Comparison of ENCODE assay signal across 10 cellular contexts in the genomic region with DNA sequence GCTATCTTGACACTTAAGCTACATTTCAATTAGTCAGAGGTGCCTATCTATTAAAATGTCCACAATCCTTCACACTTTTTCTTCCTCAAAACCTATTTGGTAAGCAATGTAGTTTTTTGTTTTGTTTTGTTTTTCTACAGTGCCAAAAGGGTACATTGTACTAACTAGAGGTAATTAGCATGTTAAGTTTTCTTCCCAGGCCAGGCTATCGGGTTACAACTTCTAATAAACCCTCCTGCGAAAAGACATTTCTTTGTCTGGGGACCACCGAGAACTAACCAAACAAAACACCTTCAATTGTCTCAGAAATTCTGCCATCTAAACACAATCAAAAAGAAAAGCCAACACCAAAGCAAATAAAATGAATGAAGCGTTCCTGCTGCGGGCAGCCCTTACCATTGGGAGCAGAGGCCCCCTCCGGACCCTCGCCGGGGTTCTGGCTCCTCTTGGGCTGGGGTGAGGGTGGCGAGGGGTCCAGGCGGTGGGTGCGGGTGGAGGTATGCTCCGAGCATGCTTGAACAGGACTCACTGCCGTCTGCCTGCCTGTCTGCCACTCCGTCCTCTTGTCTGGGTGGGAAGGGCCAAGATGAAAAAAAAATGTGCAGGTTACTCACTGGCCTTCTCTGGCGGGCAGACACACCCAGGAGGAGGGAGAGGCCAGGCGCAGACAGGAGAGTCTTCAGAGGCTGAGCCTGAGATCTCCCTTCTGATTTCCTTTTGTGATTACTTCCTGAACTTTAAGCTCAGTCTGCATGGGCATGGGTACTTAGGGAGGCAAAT.
A peak's percentile ranks its signal among the peaks of the same experiment; 100 is the strongest.
DNase-seq lines count a peak whose midpoint lies in the region; ATAC-seq and TF ChIP-seq lines count a peak whose summit lies in the region.
"Had no signal": no experiment of that assay in that cellular context is flagged by ENCODE, and none has a peak within 500 bp of the region (broad histone marks: within the 10 kb centered on the region; RNA-seq: fewer than 3 reads in every experiment).

No MANE protein-coding gene starts in this region.

- H3K4me3 ChIP-seq in H7 (ENCODE audit: insufficient read depth, low read depth, low read length): peak overlapping the region; percentile 25
- peak overlapping the region; percentile 69 for H3K4me3 ChIP-seq in retinal pigment epithelial cell (ENCODE audit: low read length)
- no peak overlapping the region for H3K4me3 ChIP-seq in A673 (ENCODE audit: low read depth, low read length, poor library complexity, severe bottlenecking)

- H3K9me3 Mint-ChIP-seq in stimulated activated naive B cell treated with anti-CD40 and anti-IgM and Interleukin-4, amounts not matched to agents 10 μg/mL and 1 μg/mL and 100 μg/mL, for 72 hours: no peaks in the 10 kb centered on the region
- H3K9me3 Mint-ChIP-seq in stimulated activated naive CD8-positive, alpha-beta T cell treated with anti-CD3 and anti-CD28 coated beads, Interleukin-15, amount 100 ng/mL, for 72 hours: peaks cover 0 to 4% of the 10 kb centered on the region in 2 donors
- H3K9me3 Mint-ChIP-seq: activated T-cell treated with anti-CD3 and anti-CD28 coated beads, Interleukin-2, amount 50 U/mL, for 24 hours had no signal

- no peak overlapping the region for H3K4me3 Mint-ChIP-seq in stimulated activated naive B cell treated with anti-CD40 and anti-IgM and Interleukin-4, amounts not matched to agents 10 μg/mL and 1 μg/mL and 100 μg/mL, for 72 hours
- no peak overlapping the region for H3K4me3 Mint-ChIP-seq in stimulated activated naive CD8-positive, alpha-beta T cell treated with anti-CD3 and anti-CD28 coated beads, Interleukin-15, amount 100 ng/mL, for 72 hours
- H3K4me3 Mint-ChIP-seq: activated T-cell treated with anti-CD3 and anti-CD28 coated beads, Interleukin-2, amount 50 U/mL, for 24 hours had no signal

- CTCF ChIA-PET in A673 (lab: Charles Lee): no interaction called here

- peak; percentile 74 for DNase-seq in H7
- peak; percentile 89 for DNase-seq in NCI-H748 treated with DMSO at 0.1 percent for 48 hours (lab: John Stamatoyannopoulos, UW)
- DNase-seq in retinal pigment epithelial cell (ENCODE audit: low read depth): peak; percentile 59
- DNase-seq in stimulated activated naive B cell treated with anti-CD40 and anti-IgM and Interleukin-4, amounts not matched to agents 10 μg/mL and 1 μg/mL and 100 μg/mL, for 72 hours: no peak
- no peak for DNase-seq in stimulated activated naive CD8-positive, alpha-beta T cell treated with anti-CD3 and anti-CD28 coated beads, Interleukin-15, amount 100 ng/mL, for 72 hours
- no peak for DNase-seq in A673 (ENCODE audit: low spot score)
- DNase-seq: activated T-cell treated with anti-CD3 and anti-CD28 coated beads, Interleukin-2, amount 50 U/mL, for 24 hours; stimulated activated CD4-positive, alpha-beta T cell treated with anti-CD3 and anti-CD28 coated beads, Interleukin-12 subunit alpha, Interleukin-12 subunit beta, amount 100 ng/mL, for 4 hours had no signal

- H3K36me3 ChIP-seq in H7 (replicated peaks; ENCODE audit: control insufficient read depth, insufficient read depth, low read length) (no peaks in the 10 kb centered on the region), A673 (ENCODE audit: insufficient read depth, low read length, poor library complexity, severe bottlenecking) (no peaks in the 10 kb centered on the region)

- intact Hi-C loops in A673 (cut with micrococcal nuclease; ENCODE audit: unreplicated experiment): no loop called here

- peaks cover 0 to 6% of the 10 kb centered on the region in 2 donors for H3K27me3 Mint-ChIP-seq in stimulated activated naive B cell treated with anti-CD40 and anti-IgM and Interleukin-4, amounts not matched to agents 10 μg/mL and 1 μg/mL and 100 μg/mL, for 72 hours
- H3K27me3 Mint-ChIP-seq in stimulated activated naive CD8-positive, alpha-beta T cell treated with anti-CD3 and anti-CD28 coated beads, Interleukin-15, amount 100 ng/mL, for 72 hours: peaks cover 8% of the 10 kb centered on the region

- H3K27ac ChIP-seq in A673 (ENCODE audit: low read depth, low read length, poor library complexity, severe bottlenecking): no peak overlapping the region

- H3K9me3 ChIP-seq in A673 (ENCODE audit: low read depth, low read length, poor library complexity, severe bottlenecking): no peaks in the 10 kb centered on the region

- BruUV-seq in A673 (replicated peaks; lab: Mats Ljungman, UMichigan): no TSS peak

- POLR2A ChIA-PET in A673 (lab: Charles Lee; ENCODE audit: low non-redundant PET): no interaction called here

- no peaks in the 10 kb centered on the region for H3K4me1 ChIP-seq in A673 (ENCODE audit: insufficient read depth, low read length, poor library complexity, severe bottlenecking)

- no peaks in the 10 kb centered on the region for H3K36me3 Mint-ChIP-seq in stimulated activated naive B cell treated with anti-CD40 and anti-IgM and Interleukin-4, amounts not matched to agents 10 μg/mL and 1 μg/mL and 100 μg/mL, for 72 hours

- H3K27me3 ChIP-seq in H7 (ENCODE audit: control insufficient read depth, insufficient read depth, low read length) (no peaks in the 10 kb centered on the region), A673 (replicated peaks; ENCODE audit: insufficient read depth, low read depth, low read length, poor library complexity) (no peaks in the 10 kb centered on the region)

- no peaks in the 10 kb centered on the region for H3K4me1 Mint-ChIP-seq in stimulated activated naive B cell treated with anti-CD40 and anti-IgM and Interleukin-4, amounts not matched to agents 10 μg/mL and 1 μg/mL and 100 μg/mL, for 72 hours
- H3K4me1 Mint-ChIP-seq in stimulated activated naive CD8-positive, alpha-beta T cell treated with anti-CD3 and anti-CD28 coated beads, Interleukin-15, amount 100 ng/mL, for 72 hours: no peaks in the 10 kb centered on the region

- H3K27ac Mint-ChIP-seq in stimulated activated naive B cell treated with anti-CD40 and anti-IgM and Interleukin-4, amounts not matched to agents 10 μg/mL and 1 μg/mL and 100 μg/mL, for 72 hours: no peak overlapping the region
- no peak overlapping the region for H3K27ac Mint-ChIP-seq in stimulated activated naive CD8-positive, alpha-beta T cell treated with anti-CD3 and anti-CD28 coated beads, Interleukin-15, amount 100 ng/mL, for 72 hours
- H3K27ac Mint-ChIP-seq: activated T-cell treated with anti-CD3 and anti-CD28 coated beads, Interleukin-2, amount 50 U/mL, for 24 hours had no signal

- TF ChIP-seq CTCF in retinal pigment epithelial cell (conservative IDR thresholded peaks at IDR 0.05; ENCODE audit: low read depth, low read length): no peak
- no peak for TF ChIP-seq CTCF in A673 (conservative IDR thresholded peaks at IDR 0.05; ENCODE audit: low read depth, low read length)

- ATAC-seq in esophagus mucosa (peak; percentile 95), GM18868 (IDR thresholded peaks at IDR 0.05; ENCODE audit: unreplicated experiment) (no peak)
- no peak for ATAC-seq in stimulated activated naive B cell treated with anti-CD40 and anti-IgM and Interleukin-4, amounts not matched to agents 10 μg/mL and 1 μg/mL and 100 μg/mL, for 72 hours (replicated peaks)
- no peak for ATAC-seq in stimulated activated naive CD8-positive, alpha-beta T cell treated with anti-CD3 and anti-CD28 coated beads, Interleukin-15, amount 100 ng/mL, for 72 hours

Comparison
In these comparisons a context has a peak if more than half of its experiments do, and no peak if none do; other contexts are left out.
1. DNase-seq: peak in H7 (single experiment), NCI-H748 treated with DMSO at 0.1 percent for 48 hours (single experiment) and retinal pigment epithelial cell (single experiment); none in stimulated activated naive B cell treated with anti-CD40 and anti-IgM and Interleukin-4, amounts not matched to agents 10 μg/mL and 1 μg/mL and 100 μg/mL, for 72 hours (single experiment), stimulated activated naive CD8-positive, alpha-beta T cell treated with anti-CD3 and anti-CD28 coated beads, Interleukin-15, amount 100 ng/mL, for 72 hours (0 of 2) and A673 (single experiment).